In the genomic region with DNA sequence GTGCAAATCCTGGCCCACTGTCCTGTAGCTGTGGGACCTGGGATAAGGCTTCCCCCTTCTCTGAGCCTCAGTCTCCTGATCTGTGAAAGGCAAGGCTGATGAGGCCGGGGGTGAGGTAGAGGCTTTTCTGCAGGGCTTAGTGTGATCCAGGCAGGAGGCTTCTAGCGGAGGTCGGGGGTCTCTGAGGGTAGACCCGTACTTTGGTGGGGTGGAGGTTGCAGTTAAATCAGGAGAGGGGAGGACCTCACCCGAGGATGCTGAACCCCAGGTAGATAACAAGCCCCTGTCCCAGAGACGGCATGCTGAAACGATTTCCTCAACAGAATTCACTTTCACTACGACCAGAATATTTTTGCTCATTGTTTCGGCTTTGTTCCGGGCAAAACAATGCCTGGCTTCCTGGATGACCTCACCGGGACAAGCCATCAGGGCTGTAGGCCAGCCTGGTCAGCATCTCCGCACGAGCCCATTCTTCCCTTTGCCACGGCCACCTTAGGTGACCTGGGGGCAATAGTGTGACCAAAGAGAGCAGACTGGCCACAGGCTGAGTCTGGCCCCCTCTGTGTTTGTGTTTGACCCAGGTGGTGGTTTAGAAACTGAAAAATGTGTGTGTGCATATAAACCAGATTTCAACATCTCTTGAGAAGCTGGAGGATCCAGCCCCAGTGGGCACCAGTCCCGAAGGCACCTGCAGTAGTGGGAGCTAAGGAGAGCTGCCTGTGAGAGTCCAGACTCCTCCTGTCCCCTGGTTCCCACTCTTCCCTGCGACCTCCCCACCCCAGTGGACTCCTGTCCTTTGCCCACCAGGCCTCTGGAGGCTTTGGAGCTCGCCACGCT, we compare ENCODE assay signal across 9 cellular contexts. TPM values are rescaled to one million over a fixed set of nuclear protein-coding genes. Genes with fewer than 3 reads are reported as not detected.
DNase-seq lines count a peak whose midpoint lies in the region; ATAC-seq, FAIRE-seq and TF ChIP-seq lines count a peak whose summit lies in the region.
"Had no signal": no experiment of that assay in that cellular context is flagged by ENCODE, and none has a peak within 500 bp of the region (broad histone marks: within the 10 kb centered on the region; RNA-seq: fewer than 3 reads in every experiment).

No MANE protein-coding gene starts in this region.

- POLR2A ChIA-PET in K562 (lab: Yijun Ruan, JAX) = interaction anchor here (0.7 to 2.5 kb wide), 4 partner anchors 19 to 231 kb away, joined by 3 to 8 read pairs (median 3); no protein-coding TSS in a partner anchor

- BruUV-seq in K562 (replicated peaks; lab: Mats Ljungman, UMichigan) = no TSS peak

- H2AFZ ChIP-seq in K562 (ENCODE audit: low read depth, low read length) = no peak overlapping the region

- peaks cover 99% of the 10 kb centered on the region for H3K79me2 ChIP-seq in K562 (ENCODE audit: control insufficient read depth, insufficient read depth, low read length)

- H3K4me1 ChIP-seq in K562 (replicated peaks in 1 of 2; ENCODE audit: control insufficient read depth in 2 of 2, insufficient read depth in 2 of 2, low read length in 2 of 2) (peaks cover 51 to 73% of the 10 kb centered on the region in 2 experiments), mucosa of stomach (ENCODE audit: control insufficient read depth, insufficient read depth, low read length) (peaks cover 91% of the 10 kb centered on the region)

- H3K36me3 ChIP-seq in K562 (ENCODE audit: control insufficient read depth, insufficient read depth, low read length) (peaks cover 83% of the 10 kb centered on the region), mucosa of stomach (ENCODE audit: control insufficient read depth, insufficient read depth, low read length) (no peaks in the 10 kb centered on the region)

- TF ChIP-seq POLR2A in K562 (conservative IDR thresholded peaks at IDR 0.05) (no peak), GM12892 (IDR thresholded peaks at IDR 0.05; ENCODE audit: low read depth, low read length) (no peak)

- no peak overlapping the region for H3K4me2 ChIP-seq in K562 (ENCODE audit: insufficient read depth, low read length)

- H3K4me1 Mint-ChIP-seq in activated naive CD4-positive, alpha-beta T cell treated with anti-CD3 and anti-CD28 coated beads, Interleukin-2, amount 10 ng/mL, durations not matched to agents 7 days and 5 days = peaks cover 56% of the 10 kb centered on the region

- H3K27me3 ChIP-seq in K562 (ENCODE audit: control insufficient read depth in 2 of 2, insufficient read depth in 2 of 2, low read length in 2 of 2) (no peaks in the 10 kb centered on the region), mucosa of stomach (ENCODE audit: control insufficient read depth, insufficient read depth, low read length) (no peaks in the 10 kb centered on the region)

- peaks cover 38% of the 10 kb centered on the region for H4K20me1 ChIP-seq in K562 (replicated peaks; ENCODE audit: control insufficient read depth, insufficient read depth, low read length)

- no peak for TF ChIP-seq RAD21 in K562 (CRISPR knock-in tag; conservative IDR thresholded peaks at IDR 0.05 in 1 of 2, IDR thresholded peaks at IDR 0.05 in 1 of 2)

- H3K4me3 ChIP-seq in K562 = no peak overlapping the region
- no peak overlapping the region for H3K4me3 ChIP-seq in mucosa of stomach (ENCODE audit: low read length)

- no peaks in the 10 kb centered on the region for H3K9me3 ChIP-seq in K562 (replicated peaks; ENCODE audit: control insufficient read depth, insufficient read depth, low read depth, low read length)
- H3K9me3 ChIP-seq in mucosa of stomach (ENCODE audit: control insufficient read depth, low read length) = no peaks in the 10 kb centered on the region

- no peaks in the 10 kb centered on the region for H3K27me3 Mint-ChIP-seq in activated naive CD4-positive, alpha-beta T cell treated with anti-CD3 and anti-CD28 coated beads, Interleukin-2, amount 10 ng/mL, durations not matched to agents 7 days and 5 days

- no peak overlapping the region for H3K27ac ChIP-seq in K562 (ENCODE audit: extremely low read depth, low read depth, low read length)

- peak overlapping the region in 1 of 2 experiments; percentile 75; a peak in 2 of 4 replicates for H3K9ac ChIP-seq in K562 (ENCODE audit: insufficient read depth in 1 of 2, low read depth in 2 of 2, low read length in 2 of 2)
- peak overlapping the region; percentile 53 for H3K9ac ChIP-seq in mucosa of stomach (ENCODE audit: low read length)

- no peak for ATAC-seq in K562

- CTCF ChIA-PET in K562 (lab: Yijun Ruan, JAX; ENCODE audit: low intra/inter-chr PET ratio) = no interaction called here
- CTCF ChIA-PET in activated naive CD4-positive, alpha-beta T cell treated with anti-CD3 and anti-CD28 coated beads, Interleukin-2, amount 10 ng/mL, durations not matched to agents 7 days and 5 days (lab: Charles Lee) = interaction anchor here (1.7 kb wide), 1 partner anchor 22 kb away, joined by 8 read pairs; no protein-coding TSS in a partner anchor

- no peaks in the 10 kb centered on the region for H3K9me3 Mint-ChIP-seq in activated naive CD4-positive, alpha-beta T cell treated with anti-CD3 and anti-CD28 coated beads, Interleukin-2, amount 10 ng/mL, durations not matched to agents 7 days and 5 days

- H3K36me3 Mint-ChIP-seq in activated naive CD4-positive, alpha-beta T cell treated with anti-CD3 and anti-CD28 coated beads, Interleukin-2, amount 10 ng/mL, durations not matched to agents 7 days and 5 days = peaks cover 3% of the 10 kb centered on the region

- FAIRE-seq in K562 (lab: Jason Lieb, UNC) (no peak), GM12892 (lab: Jason Lieb, UNC) (no peak)

- no peak for TF ChIP-seq EP300 in K562 (IDR thresholded peaks at IDR 0.05; ENCODE audit: low read length)

- WGBS in K562 (ENCODE audit: insufficient coverage, low coverage, missing lambda C conversion rate) = 86% methylated on average over 18 of the region's 18 CpGs

- peak; percentile 50 for DNase-seq in A172 (ENCODE audit: low spot score)
- DNase-seq in GM04503 (ENCODE audit: low read depth) = peak; percentile 31
- no peak for DNase-seq in K562 (ENCODE audit: extremely low read depth in 1 of 4, low spot score in 3 of 4)
- no peak for DNase-seq in GM12892 (ENCODE audit: insufficient read length)
- DNase-seq in GDM1 (lab: John Stamatoyannopoulos, UW) = no peak
- no peak for DNase-seq in activated naive CD4-positive, alpha-beta T cell treated with anti-CD3 and anti-CD28 coated beads, Interleukin-2, amount 10 ng/mL, durations not matched to agents 7 days and 5 days
- no peak for DNase-seq in NCI-H510A treated with DMSO at 0.1 percent for 48 hours (lab: John Stamatoyannopoulos, UW)
- DNase-seq: NCI-H2171 treated with DMSO at 0.1 percent for 48 hours had no signal

- no peak for TF ChIP-seq CTCF in K562 (IDR thresholded peaks at IDR 0.05 in 2 of 3, conservative IDR thresholded peaks at IDR 0.05 in 1 of 3; ENCODE audit: insufficient read depth in 2 of 3, low read depth in 1 of 3, low read length in 3 of 3)

- in situ Hi-C loops in K562 (cut with MboI) = no loop called here

- intact Hi-C loops in K562 (cut with micrococcal nuclease) = loop anchor here (5.0 to 10.0 kb wide), 2 partner anchors 33 to 231 kb away; partner anchors contain the start of gene SLC6A6

- no peak overlapping the region for H3K27ac Mint-ChIP-seq in activated naive CD4-positive, alpha-beta T cell treated with anti-CD3 and anti-CD28 coated beads, Interleukin-2, amount 10 ng/mL, durations not matched to agents 7 days and 5 days

- no peak overlapping the region for H3K4me3 Mint-ChIP-seq in activated naive CD4-positive, alpha-beta T cell treated with anti-CD3 and anti-CD28 coated beads, Interleukin-2, amount 10 ng/mL, durations not matched to agents 7 days and 5 days

- H3K9me1 ChIP-seq in K562 (ENCODE audit: control insufficient read depth, insufficient read depth, low read length) = peaks cover 23% of the 10 kb centered on the region

TF ChIP-seq in K562, 482 proteins besides CTCF, POLR2A, EP300 and RAD21:
- TF ChIP-seq MYBL2 (IDR thresholded peaks at IDR 0.05; ENCODE audit: low read depth) (no peak), MYBL2 (CRISPR knock-in tag; IDR thresholded peaks at IDR 0.05; ENCODE audit: borderline replicate concordance) (0 out of 2 replicates have a peak, but pooled peaks have one; percentile 12), WHSC1 (IDR thresholded peaks at IDR 0.05; ENCODE audit: low read length) (no peak)
- TF ChIP-seq, protein P1, sequence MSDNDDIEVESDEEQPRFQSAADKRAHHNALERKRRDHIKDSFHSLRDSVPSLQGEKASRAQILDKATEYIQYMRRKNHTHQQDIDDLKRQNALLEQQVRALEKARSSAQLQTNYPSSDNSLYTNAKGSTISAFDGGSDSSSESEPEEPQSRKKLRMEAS (CRISPR knock-in tag; IDR thresholded peaks at IDR 0.05) = peak; percentile 9; the same call in 1 of the 2 replicates

RNA-seq across cellular contexts. Expression of gene SLC6A6, which starts 33.0 kb away (rescaled TPM):
- 26.0 and 34.2 TPM in 2 replicates for total RNA-seq in A172 (2014; rRNA removed; shearing (Covaris generic))
- total RNA-seq in K562 (2011; cell fraction: chromatin; rRNA removed; ENCODE audit: low replicate concordance) = 361 and 756 TPM in 2 replicates
- total RNA-seq in K562 (2011; cell fraction: nucleolus; rRNA removed) = 315 and 326 TPM in 2 replicates
- 358 and 388 TPM in 2 replicates for total RNA-seq in K562 (2011; cell fraction: nucleoplasm; rRNA removed)
- total RNA-seq in K562 (2014; rRNA removed) (106 and 223 TPM in 2 replicates), K562 (2014; rRNA removed; fragmentation: Illumina TruSeq; extraction: Trizol) (79.6 and 90.2 TPM in 2 replicates), K562 (2015; rRNA removed; fragmentation: Illumina TruSeq; extraction: Trizol) (91.9 and 93.2 TPM in 2 replicates), K562 (2021) (194 and 203 TPM in 2 replicates)
- polyA plus RNA-seq in K562 (2011; rRNA removed) (71.4 and 100 TPM in 2 replicates), K562 (2014; fragmentation: Illumina TruSeq; extraction: Trizol) (121 and 139 TPM in 2 replicates), K562 (2014; fragmentation: Nextera tagmentation; extraction: Ambion mirVana) (10 to 100 TPM; 12.3 to 14.8 TPM), K562 (2014; rRNA removed) (111 and 129 TPM in 2 replicates)
- 56.5 and 73.9 TPM in 2 replicates for polyA plus RNA-seq in K562 (2011; cell fraction: cytosol; rRNA removed)
- polyA plus RNA-seq in K562 (2011; cell fraction: nucleus; rRNA removed) = 434 and 457 TPM in 2 replicates
- 52.3 and 64.9 TPM in 2 replicates for polyA plus RNA-seq in K562 (2012)
- polyA minus RNA-seq in K562 (2011; rRNA and poly(A)+ RNA removed) = 75.5 and 106 TPM in 2 replicates
- polyA minus RNA-seq in K562 (2011; cell fraction: cytosol; rRNA and poly(A)+ RNA removed) = 40.8 and 83.0 TPM in 2 replicates
- 138 and 192 TPM in 2 replicates for polyA minus RNA-seq in K562 (2011; cell fraction: nucleus; rRNA and poly(A)+ RNA removed)
- 15.9 TPM for polyA plus RNA-seq in GM12892 (2012; ENCODE audit: missing spikeins)

Comparison
In these comparisons a context has a peak if more than half of its experiments do, and no peak if none do; other contexts are left out.
1. DNase-seq: peak in A172 (single experiment) and GM04503 (single experiment); none in K562 (0 of 4), GM12892 (single experiment), GDM1 (single experiment), activated naive CD4-positive, alpha-beta T cell treated with anti-CD3 and anti-CD28 coated beads, Interleukin-2, amount 10 ng/mL, durations not matched to agents 7 days and 5 days (single experiment) and NCI-H510A treated with DMSO at 0.1 percent for 48 hours (single experiment).